In the genomic region with DNA sequence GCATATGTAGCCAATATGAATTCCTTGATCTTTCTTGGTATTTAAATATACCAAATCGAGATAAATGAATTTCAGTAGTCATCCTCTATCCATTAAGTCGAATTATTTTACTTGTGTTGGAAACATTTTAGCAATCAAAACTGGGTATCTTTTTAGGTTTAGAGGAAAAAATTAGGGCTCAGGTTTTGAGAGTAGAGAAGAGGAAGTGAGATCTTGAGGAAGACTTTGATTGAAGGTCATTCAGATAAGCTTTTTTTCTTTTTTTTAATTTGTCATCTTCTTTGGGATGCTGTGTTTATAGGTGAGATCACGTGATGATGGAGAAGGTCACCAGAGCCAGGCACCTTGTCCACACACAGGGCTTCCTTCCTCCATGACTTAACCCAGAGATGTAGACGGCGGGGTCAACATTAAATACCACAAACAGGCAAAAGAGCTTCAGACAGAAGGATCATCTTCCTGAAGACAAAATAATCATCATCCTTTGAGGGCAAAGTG, we compare ENCODE assay signal across 1 cellular context.
TF ChIP-seq lines count a peak whose summit lies in the region.

No MANE protein-coding gene starts in this region.

TF ChIP-seq in GM12878, 131 proteins besides CTCF, POLR2A, EP300 and RAD21:
- TF ChIP-seq ZNF384 (IDR thresholded peaks at IDR 0.05; ENCODE audit: borderline replicate concordance, low read depth, low read length): peak; percentile 35; the same call in 1 of the 2 replicates
- no peak for TF ChIP-seq RB1 (IDR thresholded peaks at IDR 0.05; ENCODE audit: borderline replicate concordance)
- TF ChIP-seq RAD51 (IDR thresholded peaks at IDR 0.05): peak; percentile 24; the same call in 1 of the 2 replicates
- TF ChIP-seq SPI1 (IDR thresholded peaks at IDR 0.05; ENCODE audit: borderline replicate concordance, insufficient read depth, low read depth, low read length): peak; percentile 78
- TF ChIP-seq, protein P1, sequence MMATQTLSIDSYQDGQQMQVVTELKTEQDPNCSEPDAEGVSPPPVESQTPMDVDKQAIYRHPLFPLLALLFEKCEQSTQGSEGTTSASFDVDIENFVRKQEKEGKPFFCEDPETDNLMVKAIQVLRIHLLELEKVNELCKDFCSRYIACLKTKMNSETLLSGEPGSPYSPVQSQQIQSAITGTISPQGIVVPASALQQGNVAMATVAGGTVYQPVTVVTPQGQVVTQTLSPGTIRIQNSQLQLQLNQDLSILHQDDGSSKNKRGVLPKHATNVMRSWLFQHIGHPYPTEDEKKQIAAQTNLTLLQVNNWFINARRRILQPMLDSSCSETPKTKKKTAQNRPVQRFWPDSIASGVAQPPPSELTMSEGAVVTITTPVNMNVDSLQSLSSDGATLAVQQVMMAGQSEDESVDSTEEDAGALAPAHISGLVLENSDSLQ (IDR thresholded peaks at IDR 0.05): 0 out of 2 replicates have a peak, but pooled peaks have one; percentile 25
- peak in 1 of 2 experiments; percentile 38; a peak in 1 of 4 replicates for TF ChIP-seq IKZF2 (IDR thresholded peaks at IDR 0.05)
- no peak for TF ChIP-seq PAX5 (IDR thresholded peaks at IDR 0.05; ENCODE audit: borderline replicate concordance, low read depth, low read length)
- TF ChIP-seq, protein P2, sequence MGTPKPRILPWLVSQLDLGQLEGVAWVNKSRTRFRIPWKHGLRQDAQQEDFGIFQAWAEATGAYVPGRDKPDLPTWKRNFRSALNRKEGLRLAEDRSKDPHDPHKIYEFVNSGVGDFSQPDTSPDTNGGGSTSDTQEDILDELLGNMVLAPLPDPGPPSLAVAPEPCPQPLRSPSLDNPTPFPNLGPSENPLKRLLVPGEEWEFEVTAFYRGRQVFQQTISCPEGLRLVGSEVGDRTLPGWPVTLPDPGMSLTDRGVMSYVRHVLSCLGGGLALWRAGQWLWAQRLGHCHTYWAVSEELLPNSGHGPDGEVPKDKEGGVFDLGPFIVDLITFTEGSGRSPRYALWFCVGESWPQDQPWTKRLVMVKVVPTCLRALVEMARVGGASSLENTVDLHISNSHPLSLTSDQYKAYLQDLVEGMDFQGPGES (IDR thresholded peaks at IDR 0.05): no peak
- 0 out of 2 replicates have a peak, but pooled peaks have one; percentile 10 for TF ChIP-seq MTA2 (IDR thresholded peaks at IDR 0.05; ENCODE audit: low read depth)
TF ChIP-seq in GM12878: peak in this region for 6.
